8 cellular contexts compared by ENCODE assay signal in genomic region chr17:42276609-42277341, GRCh38. TPM values are rescaled to one million over a fixed set of nuclear protein-coding genes. Genes with fewer than 3 reads are reported as not detected.
DNase-seq lines count a peak whose midpoint lies in the region; ATAC-seq and TF ChIP-seq lines count a peak whose summit lies in the region.

No MANE protein-coding gene starts in this region.

- peak; percentile 73 for DNase-seq in AG10803 (ENCODE audit: low read depth)
- DNase-seq in M059J (ENCODE audit: low read depth) = peak; percentile 88
- no peak for DNase-seq in activated CD4-positive, alpha-beta T cell treated with anti-CD3 and anti-CD28 coated beads, Interleukin-2, amount 10 ng/mL, durations not matched to agents 7 days and 5 days
- DNase-seq in fibroblast of gingiva (ENCODE audit: low read depth) = peak; percentile 62
- DNase-seq in myocyte (ENCODE audit: low read depth) = peak; percentile 74
- peak; percentile 76 for DNase-seq in ureter (ENCODE audit: low spot score)
- DNase-seq in NCI-H1694 treated with DMSO at 0.1 percent for 48 hours (lab: John Stamatoyannopoulos, UW) = no peak

- H3K27me3 Mint-ChIP-seq in activated CD4-positive, alpha-beta T cell treated with anti-CD3 and anti-CD28 coated beads, Interleukin-2, amount 10 ng/mL, durations not matched to agents 7 days and 5 days = no peaks in the 10 kb centered on the region

- H3K9me3 Mint-ChIP-seq in activated CD4-positive, alpha-beta T cell treated with anti-CD3 and anti-CD28 coated beads, Interleukin-2, amount 10 ng/mL, durations not matched to agents 7 days and 5 days = no peaks in the 10 kb centered on the region

- POLR2A ChIA-PET in activated CD4-positive, alpha-beta T cell treated with anti-CD3 and anti-CD28 coated beads, Interleukin-2, amount 10 ng/mL, durations not matched to agents 7 days and 5 days (lab: Charles Lee) = interaction anchor here (0.6 kb wide), 1 partner anchor 111 kb away, joined by 4 read pairs; the partner anchor contains the start of gene STAT3

- H3K36me3 Mint-ChIP-seq in activated CD4-positive, alpha-beta T cell treated with anti-CD3 and anti-CD28 coated beads, Interleukin-2, amount 10 ng/mL, durations not matched to agents 7 days and 5 days (ENCODE audit: low read depth) = peaks cover 17% of the 10 kb centered on the region

- peak; percentile 21 for ATAC-seq in GM19463 (IDR thresholded peaks at IDR 0.05; ENCODE audit: unreplicated experiment)

- peak overlapping the region; percentile 85 for H3K27ac Mint-ChIP-seq in activated CD4-positive, alpha-beta T cell treated with anti-CD3 and anti-CD28 coated beads, Interleukin-2, amount 10 ng/mL, durations not matched to agents 7 days and 5 days

- peak overlapping the region; percentile 72 for H3K4me3 Mint-ChIP-seq in activated CD4-positive, alpha-beta T cell treated with anti-CD3 and anti-CD28 coated beads, Interleukin-2, amount 10 ng/mL, durations not matched to agents 7 days and 5 days

- CTCF ChIA-PET in activated CD4-positive, alpha-beta T cell treated with anti-CD3 and anti-CD28 coated beads, Interleukin-2, amount 10 ng/mL, durations not matched to agents 7 days and 5 days (lab: Charles Lee) = interaction anchor here (0.6 to 1.4 kb wide), 5 partner anchors 10 to 163 kb away, joined by 3 to 4 read pairs (median 3); no protein-coding TSS in a partner anchor

- H3K4me3 ChIP-seq in AG10803 (ENCODE audit: low read length) = peak overlapping the region; percentile 63

- peaks cover 38% of the 10 kb centered on the region for H3K4me1 Mint-ChIP-seq in activated CD4-positive, alpha-beta T cell treated with anti-CD3 and anti-CD28 coated beads, Interleukin-2, amount 10 ng/mL, durations not matched to agents 7 days and 5 days

- no peak for TF ChIP-seq CTCF in AG10803 (conservative IDR thresholded peaks at IDR 0.05; ENCODE audit: low read length)

RNA-seq across cellular contexts. Expression of gene STAT5B, which starts 0.6 kb away (rescaled TPM):
- 16.9 and 28.2 TPM in 2 replicates for total RNA-seq in M059J (2014; rRNA removed; shearing (Covaris generic))
- total RNA-seq in activated CD4-positive, alpha-beta T cell treated with anti-CD3 and anti-CD28 coated beads, Interleukin-2, amount 10 ng/mL, durations not matched to agents 7 days and 5 days = 100 to 1,000 TPM; 150 to 164 TPM
- total RNA-seq in myocyte (26.4 and 27.2 TPM in 2 replicates), ureter (64.0 TPM)
- 12.6 TPM for polyA plus RNA-seq in myocyte (2012)

RNA-seq across cellular contexts. Expression of gene STAT5A, which starts 11.5 kb away (rescaled TPM):
- total RNA-seq in M059J (2014; rRNA removed; shearing (Covaris generic)) = 5.2 and 12.4 TPM in 2 replicates
- total RNA-seq in activated CD4-positive, alpha-beta T cell treated with anti-CD3 and anti-CD28 coated beads, Interleukin-2, amount 10 ng/mL, durations not matched to agents 7 days and 5 days = 100 to 1,000 TPM in 1 of 2 experiments, 10 to 100 TPM in 1; 99.5 to 108 TPM
- total RNA-seq in myocyte = 7.3 and 13.5 TPM in 2 replicates
- 4.4 TPM for polyA plus RNA-seq in myocyte (2012)
- total RNA-seq in ureter = 37.4 TPM

Comparison
In these comparisons a context has a peak if more than half of its experiments do, and no peak if none do; other contexts are left out.
1. DNase-seq: peak in AG10803 (single experiment), M059J (single experiment), fibroblast of gingiva (single experiment), myocyte (single experiment) and ureter (single experiment); none in activated CD4-positive, alpha-beta T cell treated with anti-CD3 and anti-CD28 coated beads, Interleukin-2, amount 10 ng/mL, durations not matched to agents 7 days and 5 days (single experiment) and NCI-H1694 treated with DMSO at 0.1 percent for 48 hours (single experiment).